ENCODE assay signal across 14 cellular contexts in genomic region chr7:120089968-120090367, GRCh38.
DNase-seq lines count a peak whose midpoint lies in the region; ATAC-seq, FAIRE-seq and TF ChIP-seq lines count a peak whose summit lies in the region.
"Had no signal": no experiment of that assay in that cellular context is flagged by ENCODE, and none has a peak within 500 bp of the region (broad histone marks: within the 10 kb centered on the region; RNA-seq: fewer than 3 reads in every experiment).

No MANE protein-coding gene starts in this region.

- TF ChIP-seq CTCF in A549 (IDR thresholded peaks at IDR 0.05), result no peak
- TF ChIP-seq CTCF in GM23338 (conservative IDR thresholded peaks at IDR 0.05; ENCODE audit: low read depth in 2 of 2), result peak in 1 of 2 experiments; percentile 17; a peak in 1 of 4 replicates
- peak; percentile 19 to 26 for TF ChIP-seq CTCF in fibroblast of lung (conservative IDR thresholded peaks at IDR 0.05 in 1 of 2, IDR thresholded peaks at IDR 0.05 in 1 of 2; ENCODE audit: low read depth in 1 of 2, low read length in 2 of 2)
- no peak for TF ChIP-seq CTCF in upper lobe of right lung (IDR thresholded peaks at IDR 0.05)

- peak in 1 of 2 experiments; percentile 45 for DNase-seq in A549 (ENCODE audit: low read depth in 1 of 2, low spot score in 1 of 2)
- DNase-seq in GM23338 (ENCODE audit: low spot score), result peak; percentile 4
- DNase-seq in OCI-M1 (lab: John Stamatoyannopoulos, UW), result peak; percentile 40
- peak in 1 of 2 donors; percentile 48 for DNase-seq in fibroblast of lung (ENCODE audit: low read depth in 2 of 2)
- no peak for DNase-seq in D341Med (ENCODE audit: low spot score)
- DNase-seq in NCI-H510A (lab: John Stamatoyannopoulos, UW), result no peak
- no peak for DNase-seq in upper lobe of right lung
- no peak for DNase-seq in NCI-H146 treated with DMSO at 0.1 percent for 48 hours (lab: John Stamatoyannopoulos, UW; ENCODE audit: unreplicated experiment)
- DNase-seq: activated CD4-positive, alpha-beta T cell treated with anti-CD3 and anti-CD28 coated beads for 4 hours; activated gamma-delta T cell treated with Interleukin-2 at 50 U/mL for 16 hours; naive thymus-derived CD4-positive, alpha-beta T cell; SHP77; spleen had no signal

- H4K20me1 ChIP-seq in GM23338 (replicated peaks; ENCODE audit: insufficient read depth), result no peaks in the 10 kb centered on the region
- H4K20me1 ChIP-seq in fibroblast of lung (ENCODE audit: control insufficient read depth, extremely low read depth, insufficient read depth, low read length), result no peaks in the 10 kb centered on the region

- H3K9ac ChIP-seq in fibroblast of lung (ENCODE audit: insufficient read depth, low read length), result no peak overlapping the region

- no peaks in the 10 kb centered on the region for H3K4me1 Mint-ChIP-seq in GM23338
- H3K4me1 Mint-ChIP-seq: CD14-positive monocyte; naive thymus-derived CD4-positive, alpha-beta T cell had no signal

- CTCF ChIA-PET in A549 (lab: Yijun Ruan, JAX), result interaction anchor here (0.6 kb wide), 1 partner anchor 10 kb away, joined by 3 read pairs; no protein-coding TSS in a partner anchor

- H3K36me3 ChIP-seq in GM23338 (ENCODE audit: insufficient read depth) (no peaks in the 10 kb centered on the region), fibroblast of lung (ENCODE audit: control insufficient read depth, insufficient read depth, low read length) (no peaks in the 10 kb centered on the region), upper lobe of right lung (no peaks in the 10 kb centered on the region)
- H3K36me3 ChIP-seq: spleen had no signal

- H3K4me3 ChIP-seq in A549 (no peak overlapping the region), GM23338 (no peak overlapping the region), fibroblast of lung (replicated peaks in 1 of 4; ENCODE audit: control extremely low read depth in 1 of 4, insufficient read depth in 1 of 4, low read depth in 3 of 4, low read length in 4 of 4) (no peak overlapping the region), upper lobe of right lung (no peak overlapping the region)
- H3K4me3 ChIP-seq: spleen had no signal

- intact Hi-C loops in upper lobe of right lung (cut with DNase I), result no loop called here

- no peaks in the 10 kb centered on the region for H3K9me2 ChIP-seq in GM23338 (ENCODE audit: insufficient read depth)

- no peaks in the 10 kb centered on the region for H3K79me2 ChIP-seq in GM23338 (replicated peaks; ENCODE audit: insufficient read depth)
- no peaks in the 10 kb centered on the region for H3K79me2 ChIP-seq in fibroblast of lung (ENCODE audit: control insufficient read depth, insufficient read depth, low read length)

- POLR2A ChIA-PET in A549 (lab: Yijun Ruan, JAX), result no interaction called here

- no peaks in the 10 kb centered on the region for H3K27me3 ChIP-seq in GM23338 (ENCODE audit: insufficient read depth)
- H3K27me3 ChIP-seq in fibroblast of lung (ENCODE audit: control insufficient read depth, insufficient read depth, low read length), result no peaks in the 10 kb centered on the region
- no peaks in the 10 kb centered on the region for H3K27me3 ChIP-seq in upper lobe of right lung
- H3K27me3 ChIP-seq: spleen had no signal

- H3K4me1 ChIP-seq in A549 (no peaks in the 10 kb centered on the region), GM23338 (ENCODE audit: insufficient read depth) (no peaks in the 10 kb centered on the region), fibroblast of lung (ENCODE audit: control insufficient read depth, extremely low read depth, insufficient read depth, low read length) (no peaks in the 10 kb centered on the region), upper lobe of right lung (no peaks in the 10 kb centered on the region)
- H3K4me1 ChIP-seq: spleen had no signal

- TF ChIP-seq EP300 in A549 (IDR thresholded peaks at IDR 0.05), result no peak

- no peak for TF ChIP-seq POLR2A in A549 (IDR thresholded peaks at IDR 0.05; ENCODE audit: low read length)

- 4% methylated on average over 4 of the region's 4 CpGs for WGBS in A549 (ENCODE audit: missing lambda C conversion rate)

- H3K9me3 Mint-ChIP-seq in GM23338, result no peaks in the 10 kb centered on the region
- H3K9me3 Mint-ChIP-seq: CD14-positive monocyte had no signal

- no peaks in the 10 kb centered on the region for H3K36me3 Mint-ChIP-seq in GM23338 (ENCODE audit: low read depth)
- H3K36me3 Mint-ChIP-seq: CD14-positive monocyte; naive thymus-derived CD4-positive, alpha-beta T cell had no signal

- H3K9me3 ChIP-seq in A549, result no peaks in the 10 kb centered on the region
- H3K9me3 ChIP-seq in fibroblast of lung (ENCODE audit: control insufficient read depth, insufficient read depth, low read depth, low read length), result no peaks in the 10 kb centered on the region
- no peaks in the 10 kb centered on the region for H3K9me3 ChIP-seq in upper lobe of right lung
- H3K9me3 ChIP-seq: spleen had no signal

- H3K4me3 Mint-ChIP-seq in GM23338, result no peak overlapping the region
- H3K4me3 Mint-ChIP-seq: CD14-positive monocyte; naive thymus-derived CD4-positive, alpha-beta T cell had no signal

- ATAC-seq in A549 (peak; percentile 68 to 79; a peak in 4 of 6 replicates), GM23338 (no peak), upper lobe of right lung (no peak)
- ATAC-seq: naive thymus-derived CD4-positive, alpha-beta T cell had no signal

- H3F3A ChIP-seq in GM23338 (replicated peaks; ENCODE audit: low read depth), result no peaks in the 10 kb centered on the region

- peaks cover 2% of the 10 kb centered on the region for H3K27me3 Mint-ChIP-seq in GM23338 (ENCODE audit: insufficient read depth, low read depth, poor library complexity)
- H3K27me3 Mint-ChIP-seq: naive thymus-derived CD4-positive, alpha-beta T cell had no signal

- TF ChIP-seq RAD21 in A549 (conservative IDR thresholded peaks at IDR 0.05 in 1 of 2, IDR thresholded peaks at IDR 0.05 in 1 of 2), result 0 out of 5 replicates have a peak, but pooled peaks of 1 of the 2 experiments have one; percentile 14

- no peak for FAIRE-seq in A549 (lab: Jason Lieb, UNC)

- no peak overlapping the region for H3K27ac ChIP-seq in A549
- H3K27ac ChIP-seq in GM23338 (ENCODE audit: low read depth), result no peak overlapping the region
- no peak overlapping the region for H3K27ac ChIP-seq in fibroblast of lung (ENCODE audit: insufficient read depth, low read length)
- H3K27ac ChIP-seq in upper lobe of right lung, result no peak overlapping the region
- H3K27ac ChIP-seq: spleen had no signal

- no peak overlapping the region for H3K27ac Mint-ChIP-seq in GM23338
- H3K27ac Mint-ChIP-seq: naive thymus-derived CD4-positive, alpha-beta T cell had no signal

- H3K4me2 ChIP-seq in A549, result no peak overlapping the region
- no peak overlapping the region for H3K4me2 ChIP-seq in GM23338
- H3K4me2 ChIP-seq in fibroblast of lung (ENCODE audit: extremely low read depth, insufficient read depth, low read length), result no peak overlapping the region

- H2AFZ ChIP-seq in GM23338 (no peak overlapping the region), fibroblast of lung (ENCODE audit: low read length) (no peak overlapping the region)

TF ChIP-seq in A549, 52 proteins besides CTCF, POLR2A, EP300 and RAD21:
- TF ChIP-seq PBX3 (IDR thresholded peaks at IDR 0.05) (no peak), NPAS2 (CRISPR knock-in tag; IDR thresholded peaks at IDR 0.05; ENCODE audit: borderline replicate concordance) (no peak), ELK1 (IDR thresholded peaks at IDR 0.05; ENCODE audit: low read depth, low read length) (no peak)

TF ChIP-seq in GM23338, 12 proteins besides CTCF, POLR2A, EP300 and RAD21 (continues in another document):
- TF ChIP-seq ZNF114 (CRISPR knock-in tag; IDR thresholded peaks at IDR 0.05) (no peak), EZH2 (IDR thresholded peaks at IDR 0.05; ENCODE audit: low read depth, unreplicated experiment) (no peak), ETS1 (IDR thresholded peaks at IDR 0.05) (no peak), JUNB (IDR thresholded peaks at IDR 0.05; ENCODE audit: unreplicated experiment) (no peak), EZH2phosphoT487 (IDR thresholded peaks at IDR 0.05; ENCODE audit: unreplicated experiment) (no peak), NANOG (IDR thresholded peaks at IDR 0.05; ENCODE audit: borderline replicate concordance) (no peak), REST (IDR thresholded peaks at IDR 0.05; ENCODE audit: unreplicated experiment) (no peak)

Comparison
In these comparisons a context has a peak if more than half of its experiments do, and no peak if none do; other contexts are left out.
1. ATAC-seq: peak in A549 (2 of 2); none in GM23338 (single experiment) and upper lobe of right lung (single experiment).
2. DNase-seq: peak in GM23338 (single experiment) and OCI-M1 (single experiment); none in D341Med (single experiment), NCI-H510A (single experiment), upper lobe of right lung (single experiment) and NCI-H146 treated with DMSO at 0.1 percent for 48 hours (single experiment).
3. CTCF ChIP-seq: peak in fibroblast of lung (2 of 2); none in A549 (single experiment) and upper lobe of right lung (single experiment).